ENCODE assay signal across 1 cellular context in genomic region chr20:62136283-62137091, GRCh38.
TF ChIP-seq lines count a peak whose summit lies in the region.

No MANE protein-coding gene starts in this region.

TF ChIP-seq in GM12878, 131 proteins besides CTCF, POLR2A, EP300 and RAD21 (continued from another document):
- no peak for TF ChIP-seq ZBTB33 (IDR thresholded peaks at IDR 0.05)
- TF ChIP-seq PAX8 (IDR thresholded peaks at IDR 0.05): no peak
- TF ChIP-seq SMC3 (IDR thresholded peaks at IDR 0.05; ENCODE audit: borderline replicate concordance, low read length): peak; percentile 78
- no peak for TF ChIP-seq TCF3 (IDR thresholded peaks at IDR 0.05; ENCODE audit: borderline replicate concordance, insufficient read depth, low read depth, low read length)
- no peak for TF ChIP-seq REST (IDR thresholded peaks at IDR 0.05; ENCODE audit: low read depth, low read length)
- TF ChIP-seq MAX (IDR thresholded peaks at IDR 0.05; ENCODE audit: low read depth, low read length): 0 out of 2 replicates have a peak, but pooled peaks have one; percentile 11
- TF ChIP-seq RELA (IDR thresholded peaks at IDR 0.05; ENCODE audit: borderline replicate concordance, partially characterized antibody): no peak
- no peak for TF ChIP-seq USF2 (IDR thresholded peaks at IDR 0.05; ENCODE audit: borderline replicate concordance, low read depth, low read length)
- no peak for TF ChIP-seq NFYA (IDR thresholded peaks at IDR 0.05; ENCODE audit: borderline replicate concordance, low read depth, low read length)
- TF ChIP-seq BRCA1 (IDR thresholded peaks at IDR 0.05; ENCODE audit: low read depth, low read length): no peak
- TF ChIP-seq STAT1 (conservative IDR thresholded peaks at IDR 0.05): no peak
- TF ChIP-seq MTA3 (IDR thresholded peaks at IDR 0.05; ENCODE audit: borderline replicate concordance, low read length): no peak
- TF ChIP-seq DPF2 (IDR thresholded peaks at IDR 0.05): no peak
- no peak for TF ChIP-seq NBN (IDR thresholded peaks at IDR 0.05)
- TF ChIP-seq BCL11A (IDR thresholded peaks at IDR 0.05; ENCODE audit: low read depth, low read length): no peak
- no peak for TF ChIP-seq BACH1 (IDR thresholded peaks at IDR 0.05; ENCODE audit: borderline replicate concordance)
- TF ChIP-seq CBX5 (IDR thresholded peaks at IDR 0.05; ENCODE audit: low read depth): no peak
- peak; percentile 59; the same call in 1 of the 2 replicates for TF ChIP-seq YY1 (IDR thresholded peaks at IDR 0.05; ENCODE audit: low read depth, low read length)
- no peak for TF ChIP-seq BCL3 (IDR thresholded peaks at IDR 0.05; ENCODE audit: borderline replicate concordance, insufficient read depth, low read depth, low read length, poor library complexity, severe bottlenecking)
- TF ChIP-seq WRNIP1 (IDR thresholded peaks at IDR 0.05; ENCODE audit: borderline replicate concordance, low read depth, low read length): no peak
